19 cellular contexts compared by ENCODE assay signal in the genomic region with DNA sequence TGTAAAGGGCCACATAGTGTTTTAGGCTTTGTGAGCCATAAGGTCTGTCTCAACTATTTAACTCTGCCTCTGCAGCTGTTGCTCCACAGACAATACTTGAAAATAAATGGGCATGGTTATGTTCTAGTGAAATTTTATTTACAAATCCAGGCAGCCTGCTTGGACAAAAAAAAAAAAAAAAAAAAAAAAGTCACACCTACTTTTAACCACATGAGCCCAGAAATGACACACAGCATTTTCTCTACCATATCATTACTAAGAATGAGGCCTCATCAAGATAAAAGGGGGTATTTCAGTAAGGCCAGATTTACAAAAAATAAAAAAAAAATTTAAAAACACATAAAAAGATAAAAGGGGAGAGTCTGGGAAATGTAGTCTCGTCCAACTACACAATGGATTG. TPM values are rescaled to one million over a fixed set of nuclear protein-coding genes. Genes with fewer than 3 reads are reported as not detected.
A peak's percentile ranks its signal among the peaks of the same experiment; 100 is the strongest.
DNase-seq lines count a peak whose midpoint lies in the region; ATAC-seq and TF ChIP-seq lines count a peak whose summit lies in the region.
"Had no signal": no experiment of that assay in that cellular context is flagged by ENCODE, and none has a peak within 500 bp of the region (broad histone marks: within the 10 kb centered on the region; RNA-seq: fewer than 3 reads in every experiment).

No MANE protein-coding gene starts in this region.

- no peaks in the 10 kb centered on the region for H3K9me3 Mint-ChIP-seq in stimulated activated naive CD8-positive, alpha-beta T cell treated with anti-CD3 and anti-CD28 coated beads, Interleukin-15, Interleukin-2, amounts not matched to agents 100 ng/mL and 50 ng/mL, for 24 hours
- no peaks in the 10 kb centered on the region for H3K9me3 Mint-ChIP-seq in activated B cell treated with CpG ODN at 0.5 μM for 24 hours
- H3K9me3 Mint-ChIP-seq in stimulated activated naive B cell treated with anti-CD40 and anti-IgM and Interleukin-4, amounts not matched to agents 10 μg/mL and 1 μg/mL and 100 μg/mL, for 72 hours: no peaks in the 10 kb centered on the region
- H3K9me3 Mint-ChIP-seq: activated CD4-positive, alpha-beta T cell treated with anti-CD3 and anti-CD28 coated beads, Interleukin-2, amount 10 ng/mL, durations not matched to agents 7 days and 5 days; memory B cell had no signal

- DNase-seq in stimulated activated naive CD8-positive, alpha-beta T cell treated with anti-CD3 and anti-CD28 coated beads, Interleukin-15, Interleukin-2, amounts not matched to agents 100 U/mL and 50 U/mL, for 24 hours: no peak
- no peak for DNase-seq in activated B cell treated with CpG ODN at 0.5 μM for 24 hours
- peak; percentile 26 to 28 for DNase-seq in erythroblast (lab: John Stamatoyannopoulos, UW)
- no peak for DNase-seq in foreskin fibroblast
- DNase-seq in stimulated activated naive B cell treated with anti-CD40 and anti-IgM and Interleukin-4, amounts not matched to agents 10 μg/mL and 1 μg/mL and 100 μg/mL, for 72 hours: no peak
- DNase-seq: activated CD4-positive, alpha-beta T cell treated with anti-CD3 and anti-CD28 coated beads, Interleukin-2, amount 10 ng/mL, durations not matched to agents 7 days and 5 days; body of pancreas; KG1; NCI-H1092; NCI-H2029 treated with DMSO at 0.1 percent for 48 hours; NCI-H446 treated with DMSO at 0.1 percent for 48 hours; stimulated activated CD4-positive, alpha-beta T cell treated with anti-CD3 and anti-CD28 coated beads, Interleukin-1b, Interleukin-23, amount 100 ng/mL, for 48 hours; stimulated activated naive CD4-positive, alpha-beta T cell; SW 1271; thyroid gland had no signal

- H3K4me3 ChIP-seq in foreskin fibroblast (ENCODE audit: low read depth in 1 of 2, low read length in 2 of 2): no peak overlapping the region
- H3K4me3 ChIP-seq: body of pancreas, thyroid gland had no signal

- CTCF ChIA-PET in activated B cell treated with CpG ODN at 0.5 μM for 24 hours (lab: Charles Lee): no interaction called here

- H3K27ac Mint-ChIP-seq in stimulated activated naive CD8-positive, alpha-beta T cell treated with anti-CD3 and anti-CD28 coated beads, Interleukin-15, Interleukin-2, amounts not matched to agents 100 ng/mL and 50 ng/mL, for 24 hours: peak overlapping the region; percentile 52
- H3K27ac Mint-ChIP-seq in activated B cell treated with CpG ODN at 0.5 μM for 24 hours: no peak overlapping the region
- no peak overlapping the region for H3K27ac Mint-ChIP-seq in stimulated activated naive B cell treated with anti-CD40 and anti-IgM and Interleukin-4, amounts not matched to agents 10 μg/mL and 1 μg/mL and 100 μg/mL, for 72 hours

- ATAC-seq in stimulated activated naive CD8-positive, alpha-beta T cell treated with anti-CD3 and anti-CD28 coated beads, Interleukin-15, Interleukin-2, amounts not matched to agents 100 U/mL and 50 U/mL, for 24 hours: no peak
- ATAC-seq in activated B cell treated with CpG ODN at 0.5 μM for 24 hours (ENCODE audit: low read depth): no peak
- ATAC-seq in stimulated activated naive B cell treated with anti-CD40 and anti-IgM and Interleukin-4, amounts not matched to agents 10 μg/mL and 1 μg/mL and 100 μg/mL, for 72 hours (replicated peaks): no peak
- no peak for ATAC-seq in HG03565 (IDR thresholded peaks at IDR 0.05; ENCODE audit: unreplicated experiment)
- ATAC-seq in GM21423 (IDR thresholded peaks at IDR 0.05; ENCODE audit: unreplicated experiment): no peak
- ATAC-seq: body of pancreas had no signal

- peaks cover 9% of the 10 kb centered on the region for H3K36me3 Mint-ChIP-seq in stimulated activated naive CD8-positive, alpha-beta T cell treated with anti-CD3 and anti-CD28 coated beads, Interleukin-15, Interleukin-2, amounts not matched to agents 100 ng/mL and 50 ng/mL, for 24 hours (ENCODE audit: low read depth)
- H3K36me3 Mint-ChIP-seq in activated B cell treated with CpG ODN at 0.5 μM for 24 hours (ENCODE audit: low read depth): peaks cover 18% of the 10 kb centered on the region
- H3K36me3 Mint-ChIP-seq in stimulated activated naive B cell treated with anti-CD40 and anti-IgM and Interleukin-4, amounts not matched to agents 10 μg/mL and 1 μg/mL and 100 μg/mL, for 72 hours: peaks cover 2 to 4% of the 10 kb centered on the region in 2 donors

- POLR2A ChIA-PET in activated B cell treated with CpG ODN at 0.5 μM for 24 hours (lab: Charles Lee): no interaction called here

- no peak for TF ChIP-seq POLR2A in erythroblast (IDR thresholded peaks at IDR 0.05; ENCODE audit: low read length)

- peak overlapping the region; percentile 93 for H3K4me3 Mint-ChIP-seq in stimulated activated naive CD8-positive, alpha-beta T cell treated with anti-CD3 and anti-CD28 coated beads, Interleukin-15, Interleukin-2, amounts not matched to agents 100 ng/mL and 50 ng/mL, for 24 hours
- peak overlapping the region; percentile 87 for H3K4me3 Mint-ChIP-seq in activated B cell treated with CpG ODN at 0.5 μM for 24 hours
- no peak overlapping the region for H3K4me3 Mint-ChIP-seq in stimulated activated naive B cell treated with anti-CD40 and anti-IgM and Interleukin-4, amounts not matched to agents 10 μg/mL and 1 μg/mL and 100 μg/mL, for 72 hours

- no peaks in the 10 kb centered on the region for H3K27me3 Mint-ChIP-seq in stimulated activated naive CD8-positive, alpha-beta T cell treated with anti-CD3 and anti-CD28 coated beads, Interleukin-15, Interleukin-2, amounts not matched to agents 100 ng/mL and 50 ng/mL, for 24 hours
- H3K27me3 Mint-ChIP-seq in activated B cell treated with CpG ODN at 0.5 μM for 24 hours: no peaks in the 10 kb centered on the region
- no peaks in the 10 kb centered on the region for H3K27me3 Mint-ChIP-seq in stimulated activated naive B cell treated with anti-CD40 and anti-IgM and Interleukin-4, amounts not matched to agents 10 μg/mL and 1 μg/mL and 100 μg/mL, for 72 hours
- H3K27me3 Mint-ChIP-seq: activated CD4-positive, alpha-beta T cell treated with anti-CD3 and anti-CD28 coated beads, Interleukin-2, amount 10 ng/mL, durations not matched to agents 7 days and 5 days; memory B cell had no signal

- H3K4me1 Mint-ChIP-seq in stimulated activated naive CD8-positive, alpha-beta T cell treated with anti-CD3 and anti-CD28 coated beads, Interleukin-15, Interleukin-2, amounts not matched to agents 100 ng/mL and 50 ng/mL, for 24 hours (ENCODE audit: low read depth): peaks cover 68% of the 10 kb centered on the region
- peaks cover 52% of the 10 kb centered on the region for H3K4me1 Mint-ChIP-seq in activated B cell treated with CpG ODN at 0.5 μM for 24 hours
- H3K4me1 Mint-ChIP-seq in stimulated activated naive B cell treated with anti-CD40 and anti-IgM and Interleukin-4, amounts not matched to agents 10 μg/mL and 1 μg/mL and 100 μg/mL, for 72 hours: peaks cover 9 to 36% of the 10 kb centered on the region in 2 donors

- intact Hi-C loops in activated B cell treated with CpG ODN at 0.5 μM for 24 hours (cut with micrococcal nuclease): loop anchor here (10.0 kb wide), 1 partner anchor 1290 kb away; a partner anchor contains a TSS

- TF ChIP-seq CTCF in activated B cell treated with CpG ODN at 0.5 μM for 24 hours (IDR thresholded peaks at IDR 0.05): no peak
- no peak for TF ChIP-seq CTCF in foreskin fibroblast (IDR thresholded peaks at IDR 0.05; ENCODE audit: low read depth, low read length)

RNA-seq across cellular contexts. Expression of a gene that starts 1.7 kb away (rescaled TPM):
- total RNA-seq in activated B cell treated with CpG ODN at 0.5 μM for 24 hours: 104 and 127 TPM in 2 replicates

RNA-seq across cellular contexts. Expression of a gene that starts 4.9 kb away (rescaled TPM):
- total RNA-seq in activated B cell treated with CpG ODN at 0.5 μM for 24 hours: 12.6 and 14.2 TPM in 2 replicates

Comparison
In these comparisons a context has a peak if more than half of its experiments do, and no peak if none do; other contexts are left out.
1. H3K4me3 Mint-ChIP-seq: peak in stimulated activated naive CD8-positive, alpha-beta T cell treated with anti-CD3 and anti-CD28 coated beads, Interleukin-15, Interleukin-2, amounts not matched to agents 100 ng/mL and 50 ng/mL, for 24 hours (single experiment) and activated B cell treated with CpG ODN at 0.5 μM for 24 hours (single experiment); none in stimulated activated naive B cell treated with anti-CD40 and anti-IgM and Interleukin-4, amounts not matched to agents 10 μg/mL and 1 μg/mL and 100 μg/mL, for 72 hours (0 of 2).
2. DNase-seq: peak in erythroblast (2 of 2); none in stimulated activated naive CD8-positive, alpha-beta T cell treated with anti-CD3 and anti-CD28 coated beads, Interleukin-15, Interleukin-2, amounts not matched to agents 100 U/mL and 50 U/mL, for 24 hours (single experiment), activated B cell treated with CpG ODN at 0.5 μM for 24 hours (single experiment), foreskin fibroblast (0 of 2) and stimulated activated naive B cell treated with anti-CD40 and anti-IgM and Interleukin-4, amounts not matched to agents 10 μg/mL and 1 μg/mL and 100 μg/mL, for 72 hours (single experiment).